Comparison of ENCODE assay signal across 21 cellular contexts in genomic region chr18:31581498-31582197, GRCh38. TPM values are rescaled to one million over a fixed set of nuclear protein-coding genes. Genes with fewer than 3 reads are reported as not detected.
A peak's percentile ranks its signal among the peaks of the same experiment; 100 is the strongest.
DNase-seq lines count a peak whose midpoint lies in the region; TF ChIP-seq lines count a peak whose summit lies in the region.
"Had no signal": no experiment of that assay in that cellular context is flagged by ENCODE, and none has a peak within 500 bp of the region (broad histone marks: within the 10 kb centered on the region; RNA-seq: fewer than 3 reads in every experiment).

No MANE protein-coding gene starts in this region.

- no peaks in the 10 kb centered on the region for H3K4me1 Mint-ChIP-seq in activated CD4-positive, alpha-beta T cell treated with anti-CD3 and anti-CD28 coated beads, Interleukin-2, amount 10 ng/mL, durations not matched to agents 24 days and 14 days
- H3K4me1 Mint-ChIP-seq in endodermal cell: peaks cover 7% of the 10 kb centered on the region
- H3K4me1 Mint-ChIP-seq: IgD-negative memory B cell had no signal

- H2AK5ac ChIP-seq in mesendoderm (ENCODE audit: low read length): no peak overlapping the region

- H3K27me3 ChIP-seq in mesendoderm (ENCODE audit: insufficient read depth, low read length, poor library complexity): no peaks in the 10 kb centered on the region
- H3K27me3 ChIP-seq in endodermal cell (ENCODE audit: control insufficient read depth, insufficient read depth, low read length, poor library complexity, severe bottlenecking): no peaks in the 10 kb centered on the region
- H3K27me3 ChIP-seq: spleen had no signal

- H3K4me3 ChIP-seq in AG10803 (ENCODE audit: low read length) (no peak overlapping the region), fibroblast of pulmonary artery (replicated peaks; ENCODE audit: low read depth, low read length) (no peak overlapping the region), mesendoderm (ENCODE audit: low read length) (no peak overlapping the region), endodermal cell (ENCODE audit: low read length) (no peak overlapping the region)
- H3K4me3 ChIP-seq: left ventricle myocardium inferior, spleen, thoracic aorta had no signal

- no peak overlapping the region for H4K8ac ChIP-seq in mesendoderm (ENCODE audit: low read depth, low read length)

- H3K9ac ChIP-seq in mesendoderm (ENCODE audit: low read length) (no peak overlapping the region), endodermal cell (ENCODE audit: extremely low read depth, low read length, poor library complexity, severe bottlenecking) (no peak overlapping the region)

- H3K79me2 ChIP-seq in mesendoderm (ENCODE audit: control insufficient read depth, insufficient read depth, low read length): no peaks in the 10 kb centered on the region

- H3K27ac ChIP-seq in mesendoderm (ENCODE audit: low read depth, low read length) (no peak overlapping the region), endodermal cell (ENCODE audit: low read depth, low read length) (no peak overlapping the region)
- H3K27ac ChIP-seq: left ventricle myocardium inferior, spleen, thoracic aorta had no signal

- H3K18ac ChIP-seq in mesendoderm (ENCODE audit: low read length): no peak overlapping the region

- no peak overlapping the region for H3K4me2 ChIP-seq in mesendoderm (ENCODE audit: low read length)

- H3K4me1 ChIP-seq in mesendoderm (ENCODE audit: control insufficient read depth, low read depth, low read length) (no peaks in the 10 kb centered on the region), endodermal cell (ENCODE audit: control insufficient read depth, insufficient read depth, low read length) (no peaks in the 10 kb centered on the region)
- H3K4me1 ChIP-seq: left ventricle myocardium inferior, spleen had no signal

- DNase-seq in AG10803 (ENCODE audit: low read depth) (peak; percentile 76), NCI-H226 (peak; percentile 77), fibroblast of pulmonary artery (ENCODE audit: low read depth) (peak; percentile 56), mesendoderm (peak; percentile 66), endodermal cell (no peak), UCSD-AML1 (lab: John Stamatoyannopoulos, UW; ENCODE audit: unreplicated experiment) (no peak)
- DNase-seq in activated CD4-positive, alpha-beta T cell treated with anti-CD3 and anti-CD28 coated beads, Interleukin-2, amount 10 ng/mL, durations not matched to agents 24 days and 14 days: no peak
- DNase-seq in activated CD4-positive, alpha-beta T cell treated with anti-CD3 and anti-CD28 coated beads for 4 hours: no peak
- DNase-seq: ACHN; activated CD4-positive, alpha-beta T cell treated with anti-CD3 and anti-CD28 coated beads, Interleukin-2, amount 50 U/mL, for 1 hour; activated T-cell treated with anti-CD3 and anti-CD28 coated beads, Interleukin-2, amount 50 U/mL, for 48 hours; amygdala; left ventricle myocardium inferior; NCI-H146; NCI-H526 treated with DMSO at 0.1 percent for 48 hours; nucleus accumbens; RPMI8226; spleen had no signal

- no peak overlapping the region for H3K27ac Mint-ChIP-seq in activated CD4-positive, alpha-beta T cell treated with anti-CD3 and anti-CD28 coated beads, Interleukin-2, amount 10 ng/mL, durations not matched to agents 24 days and 14 days
- no peak overlapping the region for H3K27ac Mint-ChIP-seq in endodermal cell
- H3K27ac Mint-ChIP-seq: IgD-negative memory B cell had no signal

- no peaks in the 10 kb centered on the region for H3K36me3 Mint-ChIP-seq in activated CD4-positive, alpha-beta T cell treated with anti-CD3 and anti-CD28 coated beads, Interleukin-2, amount 10 ng/mL, durations not matched to agents 24 days and 14 days (ENCODE audit: low read depth)
- no peaks in the 10 kb centered on the region for H3K36me3 Mint-ChIP-seq in endodermal cell (ENCODE audit: low read depth)
- H3K36me3 Mint-ChIP-seq: IgD-negative memory B cell had no signal

- intact Hi-C loops in activated CD4-positive, alpha-beta T cell treated with anti-CD3 and anti-CD28 coated beads, Interleukin-2, amount 10 ng/mL, durations not matched to agents 24 days and 14 days (cut with micrococcal nuclease): no loop called here

- no CpG with 5 or more reads among the region's 4 CpGs for WGBS in mesendoderm (ENCODE audit: extremely low coverage, insufficient coverage, low lambda C conversion rate)
- WGBS in endodermal cell (ENCODE audit: insufficient coverage in 1 of 2, insufficient read length in 1 of 2), 2 experiments: 81 to 91% methylated on average over 2 to 4 of the region's 4 CpGs

- no peaks in the 10 kb centered on the region for H3K36me3 ChIP-seq in mesendoderm (ENCODE audit: control insufficient read depth, insufficient read depth, low read length)
- H3K36me3 ChIP-seq in endodermal cell (ENCODE audit: control insufficient read depth, insufficient read depth, low read length): no peaks in the 10 kb centered on the region
- H3K36me3 ChIP-seq: left ventricle myocardium inferior, spleen, thoracic aorta had no signal

- no peaks in the 10 kb centered on the region for H3K9me3 Mint-ChIP-seq in activated CD4-positive, alpha-beta T cell treated with anti-CD3 and anti-CD28 coated beads, Interleukin-2, amount 10 ng/mL, durations not matched to agents 24 days and 14 days
- H3K9me3 Mint-ChIP-seq in endodermal cell: no peaks in the 10 kb centered on the region
- H3K9me3 Mint-ChIP-seq: IgD-negative memory B cell had no signal

- no peak overlapping the region for H2BK120ac ChIP-seq in mesendoderm (ENCODE audit: low read depth, low read length)

- no peaks in the 10 kb centered on the region for H3K79me1 ChIP-seq in mesendoderm (ENCODE audit: low read length)

- no peaks in the 10 kb centered on the region for H3K9me3 ChIP-seq in endodermal cell (ENCODE audit: control insufficient read depth, low read length)
- H3K9me3 ChIP-seq: left ventricle myocardium inferior, spleen, thoracic aorta had no signal

- H3K56ac ChIP-seq in mesendoderm (ENCODE audit: low read length): no peak overlapping the region

- no peaks in the 10 kb centered on the region for H3K27me3 Mint-ChIP-seq in activated CD4-positive, alpha-beta T cell treated with anti-CD3 and anti-CD28 coated beads, Interleukin-2, amount 10 ng/mL, durations not matched to agents 24 days and 14 days
- peaks cover 3% of the 10 kb centered on the region for H3K27me3 Mint-ChIP-seq in endodermal cell (ENCODE audit: insufficient read depth)
- H3K27me3 Mint-ChIP-seq: IgD-negative memory B cell had no signal

- no peak overlapping the region for H4K5ac ChIP-seq in mesendoderm (ENCODE audit: low read length)

- no peak overlapping the region for H3K23ac ChIP-seq in mesendoderm (ENCODE audit: low read length)

- TF ChIP-seq CTCF in AG10803 (conservative IDR thresholded peaks at IDR 0.05; ENCODE audit: low read length) (no peak), fibroblast of pulmonary artery (IDR thresholded peaks at IDR 0.05; ENCODE audit: low read length, missing control alignments) (no peak), endodermal cell (conservative IDR thresholded peaks at IDR 0.05) (no peak)

- H2BK5ac ChIP-seq in mesendoderm (ENCODE audit: low read length): no peak overlapping the region

- H2BK15ac ChIP-seq in mesendoderm (replicated peaks; ENCODE audit: low read depth): no peak overlapping the region

- peak overlapping the region; percentile 37 for H3K4ac ChIP-seq in mesendoderm (ENCODE audit: low read depth, low read length)

- H3K4me3 Mint-ChIP-seq in activated CD4-positive, alpha-beta T cell treated with anti-CD3 and anti-CD28 coated beads, Interleukin-2, amount 10 ng/mL, durations not matched to agents 24 days and 14 days: no peak overlapping the region
- H3K4me3 Mint-ChIP-seq in endodermal cell: no peak overlapping the region
- H3K4me3 Mint-ChIP-seq: IgD-negative memory B cell had no signal

RNA-seq across cellular contexts. Expression of gene TTR, which starts 10.0 kb away (rescaled TPM):
- polyA plus RNA-seq in mesendoderm (2013, experiment 1 of 2): not detected
- polyA plus RNA-seq in mesendoderm (2013, experiment 2 of 2): not detected
- total RNA-seq in activated CD4-positive, alpha-beta T cell treated with anti-CD3 and anti-CD28 coated beads, Interleukin-2, amount 10 ng/mL, durations not matched to agents 24 days and 14 days: not detected in 2 replicates
- total RNA-seq in endodermal cell: not detected
- 13.7 TPM for polyA plus RNA-seq in endodermal cell (2013, experiment 1 of 2)
- polyA plus RNA-seq in endodermal cell (2013, experiment 2 of 2): 9.0 TPM
- total RNA-seq: left ventricle myocardium inferior; spleen; T-helper 2 cell treated with Interferon-gamma antibody and Interleukin-4, amounts not matched to agents 100 ng/mL and 5 ng/mL, for 36 hours; thoracic aorta had no signal
- polyA plus RNA-seq: IgD-negative memory B cell had no signal

Comparison
In these comparisons a context has a peak if more than half of its experiments do, and no peak if none do; other contexts are left out.
1. DNase-seq: peak in AG10803 (single experiment), NCI-H226 (single experiment), fibroblast of pulmonary artery (single experiment) and mesendoderm (single experiment); none in activated CD4-positive, alpha-beta T cell treated with anti-CD3 and anti-CD28 coated beads, Interleukin-2, amount 10 ng/mL, durations not matched to agents 24 days and 14 days (single experiment), endodermal cell (single experiment), UCSD-AML1 (single experiment) and activated CD4-positive, alpha-beta T cell treated with anti-CD3 and anti-CD28 coated beads for 4 hours (0 of 2).